In the genomic region with DNA sequence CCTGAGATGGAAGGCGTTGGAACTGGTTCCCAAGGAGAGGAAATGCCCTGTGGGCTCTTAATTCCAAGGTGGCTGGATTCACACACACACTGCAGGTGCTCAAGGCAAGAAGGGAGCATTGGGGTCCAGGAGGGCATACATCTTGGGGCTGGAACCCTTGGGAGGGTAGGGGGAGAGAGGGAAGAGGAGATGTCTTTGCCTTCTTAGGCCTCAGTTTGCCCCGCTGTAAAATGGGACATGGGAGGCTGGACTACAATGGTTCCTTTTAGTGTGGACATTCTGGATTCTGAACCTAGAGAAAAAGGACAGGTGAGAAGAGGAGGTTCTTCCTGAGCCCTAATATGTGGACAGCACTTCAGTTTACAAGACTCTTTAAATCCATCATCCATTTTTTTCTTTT, we compare ENCODE assay signal across 3 cellular contexts.
A peak's percentile ranks its signal among the peaks of the same experiment; 100 is the strongest.
TF ChIP-seq lines count a peak whose summit lies in the region.

No MANE protein-coding gene starts in this region.

TF ChIP-seq in GM23338, 12 proteins besides CTCF, POLR2A, EP300 and RAD21 (continues in another document):
- TF ChIP-seq EZH2 (IDR thresholded peaks at IDR 0.05; ENCODE audit: low read depth, unreplicated experiment) (no peak), ZNF331 (CRISPR knock-in tag; IDR thresholded peaks at IDR 0.05; ENCODE audit: low read depth) (no peak), CREB1 (CRISPR knock-in tag; IDR thresholded peaks at IDR 0.05; ENCODE audit: low read depth) (no peak), NANOG (IDR thresholded peaks at IDR 0.05; ENCODE audit: borderline replicate concordance) (no peak), POLR2AphosphoS5 (IDR thresholded peaks at IDR 0.05; ENCODE audit: low read depth) (no peak)
- TF ChIP-seq, protein P1, sequence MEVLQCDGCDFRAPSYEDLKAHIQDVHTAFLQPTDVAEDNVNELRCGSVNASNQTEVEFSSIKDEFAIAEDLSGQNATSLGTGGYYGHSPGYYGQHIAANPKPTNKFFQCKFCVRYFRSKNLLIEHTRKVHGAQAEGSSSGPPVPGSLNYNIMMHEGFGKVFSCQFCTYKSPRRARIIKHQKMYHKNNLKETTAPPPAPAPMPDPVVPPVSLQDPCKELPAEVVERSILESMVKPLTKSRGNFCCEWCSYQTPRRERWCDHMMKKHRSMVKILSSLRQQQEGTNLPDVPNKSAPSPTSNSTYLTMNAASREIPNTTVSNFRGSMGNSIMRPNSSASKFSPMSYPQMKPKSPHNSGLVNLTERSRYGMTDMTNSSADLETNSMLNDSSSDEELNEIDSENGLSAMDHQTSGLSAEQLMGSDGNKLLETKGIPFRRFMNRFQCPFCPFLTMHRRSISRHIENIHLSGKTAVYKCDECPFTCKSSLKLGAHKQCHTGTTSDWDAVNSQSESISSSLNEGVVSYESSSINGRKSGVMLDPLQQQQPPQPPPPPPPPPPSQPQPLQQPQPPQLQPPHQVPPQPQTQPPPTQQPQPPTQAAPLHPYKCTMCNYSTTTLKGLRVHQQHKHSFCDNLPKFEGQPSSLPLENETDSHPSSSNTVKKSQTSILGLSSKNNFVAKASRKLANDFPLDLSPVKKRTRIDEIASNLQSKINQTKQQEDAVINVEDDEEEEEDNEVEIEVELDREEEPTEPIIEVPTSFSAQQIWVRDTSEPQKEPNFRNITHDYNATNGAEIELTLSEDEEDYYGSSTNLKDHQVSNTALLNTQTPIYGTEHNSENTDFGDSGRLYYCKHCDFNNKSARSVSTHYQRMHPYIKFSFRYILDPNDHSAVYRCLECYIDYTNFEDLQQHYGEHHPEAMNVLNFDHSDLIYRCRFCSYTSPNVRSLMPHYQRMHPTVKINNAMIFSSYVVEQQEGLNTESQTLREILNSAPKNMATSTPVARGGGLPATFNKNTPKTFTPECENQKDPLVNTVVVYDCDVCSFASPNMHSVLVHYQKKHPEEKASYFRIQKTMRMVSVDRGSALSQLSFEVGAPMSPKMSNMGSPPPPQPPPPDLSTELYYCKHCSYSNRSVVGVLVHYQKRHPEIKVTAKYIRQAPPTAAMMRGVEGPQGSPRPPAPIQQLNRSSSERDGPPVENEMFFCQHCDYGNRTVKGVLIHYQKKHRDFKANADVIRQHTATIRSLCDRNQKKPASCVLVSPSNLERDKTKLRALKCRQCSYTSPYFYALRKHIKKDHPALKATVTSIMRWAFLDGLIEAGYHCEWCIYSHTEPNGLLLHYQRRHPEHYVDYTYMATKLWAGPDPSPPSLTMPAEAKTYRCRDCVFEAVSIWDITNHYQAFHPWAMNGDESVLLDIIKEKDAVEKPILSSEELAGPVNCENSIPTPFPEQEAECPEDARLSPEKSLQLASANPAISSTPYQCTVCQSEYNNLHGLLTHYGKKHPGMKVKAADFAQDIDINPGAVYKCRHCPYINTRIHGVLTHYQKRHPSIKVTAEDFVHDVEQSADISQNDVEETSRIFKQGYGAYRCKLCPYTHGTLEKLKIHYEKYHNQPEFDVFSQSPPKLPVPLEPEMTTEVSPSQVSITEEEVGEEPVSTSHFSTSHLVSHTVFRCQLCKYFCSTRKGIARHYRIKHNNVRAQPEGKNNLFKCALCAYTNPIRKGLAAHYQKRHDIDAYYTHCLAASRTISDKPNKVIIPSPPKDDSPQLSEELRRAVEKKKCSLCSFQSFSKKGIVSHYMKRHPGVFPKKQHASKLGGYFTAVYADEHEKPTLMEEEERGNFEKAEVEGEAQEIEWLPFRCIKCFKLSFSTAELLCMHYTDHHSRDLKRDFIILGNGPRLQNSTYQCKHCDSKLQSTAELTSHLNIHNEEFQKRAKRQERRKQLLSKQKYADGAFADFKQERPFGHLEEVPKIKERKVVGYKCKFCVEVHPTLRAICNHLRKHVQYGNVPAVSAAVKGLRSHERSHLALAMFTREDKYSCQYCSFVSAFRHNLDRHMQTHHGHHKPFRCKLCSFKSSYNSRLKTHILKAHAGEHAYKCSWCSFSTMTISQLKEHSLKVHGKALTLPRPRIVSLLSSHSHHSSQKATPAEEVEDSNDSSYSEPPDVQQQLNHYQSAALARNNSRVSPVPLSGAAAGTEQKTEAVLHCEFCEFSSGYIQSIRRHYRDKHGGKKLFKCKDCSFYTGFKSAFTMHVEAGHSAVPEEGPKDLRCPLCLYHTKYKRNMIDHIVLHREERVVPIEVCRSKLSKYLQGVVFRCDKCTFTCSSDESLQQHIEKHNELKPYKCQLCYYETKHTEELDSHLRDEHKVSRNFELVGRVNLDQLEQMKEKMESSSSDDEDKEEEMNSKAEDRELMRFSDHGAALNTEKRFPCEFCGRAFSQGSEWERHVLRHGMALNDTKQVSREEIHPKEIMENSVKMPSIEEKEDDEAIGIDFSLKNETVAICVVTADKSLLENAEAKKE (CRISPR knock-in tag; IDR thresholded peaks at IDR 0.05): no peak

TF ChIP-seq in WTC11, 78 proteins besides CTCF, POLR2A, EP300 and RAD21:
- no peak for TF ChIP-seq GRHL2 (CRISPR knock-in tag; IDR thresholded peaks at IDR 0.05; ENCODE audit: insufficient replicate concordance, severe bottlenecking)
- no peak for TF ChIP-seq GABPB1 (CRISPR knock-in tag; IDR thresholded peaks at IDR 0.05)
- TF ChIP-seq ZNF396 (CRISPR knock-in tag; IDR thresholded peaks at IDR 0.05; ENCODE audit: borderline replicate concordance): no peak
- TF ChIP-seq, protein P2, sequence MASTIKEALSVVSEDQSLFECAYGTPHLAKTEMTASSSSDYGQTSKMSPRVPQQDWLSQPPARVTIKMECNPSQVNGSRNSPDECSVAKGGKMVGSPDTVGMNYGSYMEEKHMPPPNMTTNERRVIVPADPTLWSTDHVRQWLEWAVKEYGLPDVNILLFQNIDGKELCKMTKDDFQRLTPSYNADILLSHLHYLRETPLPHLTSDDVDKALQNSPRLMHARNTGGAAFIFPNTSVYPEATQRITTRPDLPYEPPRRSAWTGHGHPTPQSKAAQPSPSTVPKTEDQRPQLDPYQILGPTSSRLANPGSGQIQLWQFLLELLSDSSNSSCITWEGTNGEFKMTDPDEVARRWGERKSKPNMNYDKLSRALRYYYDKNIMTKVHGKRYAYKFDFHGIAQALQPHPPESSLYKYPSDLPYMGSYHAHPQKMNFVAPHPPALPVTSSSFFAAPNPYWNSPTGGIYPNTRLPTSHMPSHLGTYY (CRISPR knock-in tag; IDR thresholded peaks at IDR 0.05): no peak
- TF ChIP-seq, protein P3, sequence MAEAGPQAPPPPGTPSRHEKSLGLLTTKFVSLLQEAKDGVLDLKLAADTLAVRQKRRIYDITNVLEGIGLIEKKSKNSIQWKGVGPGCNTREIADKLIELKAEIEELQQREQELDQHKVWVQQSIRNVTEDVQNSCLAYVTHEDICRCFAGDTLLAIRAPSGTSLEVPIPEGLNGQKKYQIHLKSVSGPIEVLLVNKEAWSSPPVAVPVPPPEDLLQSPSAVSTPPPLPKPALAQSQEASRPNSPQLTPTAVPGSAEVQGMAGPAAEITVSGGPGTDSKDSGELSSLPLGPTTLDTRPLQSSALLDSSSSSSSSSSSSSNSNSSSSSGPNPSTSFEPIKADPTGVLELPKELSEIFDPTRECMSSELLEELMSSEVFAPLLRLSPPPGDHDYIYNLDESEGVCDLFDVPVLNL (CRISPR knock-in tag; IDR thresholded peaks at IDR 0.05; ENCODE audit: borderline replicate concordance, low read depth): no peak
- no peak for TF ChIP-seq JAZF1 (CRISPR knock-in tag; IDR thresholded peaks at IDR 0.05)
- TF ChIP-seq ZNF423 (CRISPR knock-in tag; IDR thresholded peaks at IDR 0.05): no peak
- no peak for TF ChIP-seq JUN (CRISPR knock-in tag; IDR thresholded peaks at IDR 0.05)
- no peak for TF ChIP-seq KAT7 (CRISPR knock-in tag; IDR thresholded peaks at IDR 0.05; ENCODE audit: borderline replicate concordance)
- TF ChIP-seq, protein P4, sequence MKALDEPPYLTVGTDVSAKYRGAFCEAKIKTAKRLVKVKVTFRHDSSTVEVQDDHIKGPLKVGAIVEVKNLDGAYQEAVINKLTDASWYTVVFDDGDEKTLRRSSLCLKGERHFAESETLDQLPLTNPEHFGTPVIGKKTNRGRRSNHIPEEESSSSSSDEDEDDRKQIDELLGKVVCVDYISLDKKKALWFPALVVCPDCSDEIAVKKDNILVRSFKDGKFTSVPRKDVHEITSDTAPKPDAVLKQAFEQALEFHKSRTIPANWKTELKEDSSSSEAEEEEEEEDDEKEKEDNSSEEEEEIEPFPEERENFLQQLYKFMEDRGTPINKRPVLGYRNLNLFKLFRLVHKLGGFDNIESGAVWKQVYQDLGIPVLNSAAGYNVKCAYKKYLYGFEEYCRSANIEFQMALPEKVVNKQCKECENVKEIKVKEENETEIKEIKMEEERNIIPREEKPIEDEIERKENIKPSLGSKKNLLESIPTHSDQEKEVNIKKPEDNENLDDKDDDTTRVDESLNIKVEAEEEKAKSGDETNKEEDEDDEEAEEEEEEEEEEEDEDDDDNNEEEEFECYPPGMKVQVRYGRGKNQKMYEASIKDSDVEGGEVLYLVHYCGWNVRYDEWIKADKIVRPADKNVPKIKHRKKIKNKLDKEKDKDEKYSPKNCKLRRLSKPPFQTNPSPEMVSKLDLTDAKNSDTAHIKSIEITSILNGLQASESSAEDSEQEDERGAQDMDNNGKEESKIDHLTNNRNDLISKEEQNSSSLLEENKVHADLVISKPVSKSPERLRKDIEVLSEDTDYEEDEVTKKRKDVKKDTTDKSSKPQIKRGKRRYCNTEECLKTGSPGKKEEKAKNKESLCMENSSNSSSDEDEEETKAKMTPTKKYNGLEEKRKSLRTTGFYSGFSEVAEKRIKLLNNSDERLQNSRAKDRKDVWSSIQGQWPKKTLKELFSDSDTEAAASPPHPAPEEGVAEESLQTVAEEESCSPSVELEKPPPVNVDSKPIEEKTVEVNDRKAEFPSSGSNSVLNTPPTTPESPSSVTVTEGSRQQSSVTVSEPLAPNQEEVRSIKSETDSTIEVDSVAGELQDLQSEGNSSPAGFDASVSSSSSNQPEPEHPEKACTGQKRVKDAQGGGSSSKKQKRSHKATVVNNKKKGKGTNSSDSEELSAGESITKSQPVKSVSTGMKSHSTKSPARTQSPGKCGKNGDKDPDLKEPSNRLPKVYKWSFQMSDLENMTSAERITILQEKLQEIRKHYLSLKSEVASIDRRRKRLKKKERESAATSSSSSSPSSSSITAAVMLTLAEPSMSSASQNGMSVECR (CRISPR knock-in tag; IDR thresholded peaks at IDR 0.05; ENCODE audit: borderline replicate concordance): no peak
- no peak for TF ChIP-seq FOXK1 (CRISPR knock-in tag; IDR thresholded peaks at IDR 0.05)
TF ChIP-seq in WTC11: peak in this region for 0.

TF ChIP-seq in H1, 55 proteins besides CTCF, POLR2A, EP300 and RAD21:
- no peak for TF ChIP-seq SIX5 (IDR thresholded peaks at IDR 0.05; ENCODE audit: low read depth, low read length)
- peak; percentile 92; the same call in 1 of the 2 replicates for TF ChIP-seq KDM1A (IDR thresholded peaks at IDR 0.05; ENCODE audit: borderline replicate concordance, low read length)
- TF ChIP-seq CEBPB (IDR thresholded peaks at IDR 0.05; ENCODE audit: low read depth, low read length): no peak
- TF ChIP-seq RBBP5 (IDR thresholded peaks at IDR 0.05; ENCODE audit: borderline replicate concordance, low read depth, low read length): no peak
- no peak for TF ChIP-seq SP4 (IDR thresholded peaks at IDR 0.05; ENCODE audit: low read length)
- TF ChIP-seq TEAD4 (IDR thresholded peaks at IDR 0.05; ENCODE audit: low read depth, low read length): no peak
- TF ChIP-seq SAP30 (IDR thresholded peaks at IDR 0.05; ENCODE audit: insufficient read depth, insufficient replicate concordance, low read length): no peak
